In genomic region chr5:17216974-17217325, GRCh38 we compare ENCODE assay signal across 8 cellular contexts. TPM values are rescaled to one million over a fixed set of nuclear protein-coding genes. Genes with fewer than 3 reads are reported as not detected.
A peak's percentile ranks its signal among the peaks of the same experiment; 100 is the strongest.
DNase-seq lines count a peak whose midpoint lies in the region; ATAC-seq and TF ChIP-seq lines count a peak whose summit lies in the region.

No MANE protein-coding gene starts in this region.

- in situ Hi-C loops in astrocyte of the spinal cord (cut with HindIII; ENCODE audit: low sequenced_read_pairs) = no loop called here

- no peaks in the 10 kb centered on the region for H3K9me3 ChIP-seq in thyroid gland

- H3K4me3 ChIP-seq in astrocyte of the spinal cord (ENCODE audit: low read depth, low read length) (peak overlapping the region; percentile 48), thyroid gland (replicated peaks in 1 of 3) (peak overlapping the region in 1 of 3 donors; percentile 57)

- H3K27me3 Mint-ChIP-seq in CD14-positive monocyte (ENCODE audit: low read depth in 3 of 3) (peaks cover 1 to 4% (median 3%) of the 10 kb centered on the region in 3 donors), IgD-negative memory B cell (peaks cover 2% of the 10 kb centered on the region)

- no peak for ATAC-seq in GM21423 (IDR thresholded peaks at IDR 0.05; ENCODE audit: unreplicated experiment)

- TF ChIP-seq POLR2A in thyroid gland (IDR thresholded peaks at IDR 0.05) = no peak

- TF ChIP-seq CTCF in CD14-positive monocyte (IDR thresholded peaks at IDR 0.05) (no peak), astrocyte of the spinal cord (IDR thresholded peaks at IDR 0.05; ENCODE audit: low read depth, low read length) (no peak), thyroid gland (IDR thresholded peaks at IDR 0.05) (peak in 2 of 6 experiments; percentile 35 to 42)

- peaks cover 35% of the 10 kb centered on the region for H3K4me1 Mint-ChIP-seq in CD14-positive monocyte
- H3K4me1 Mint-ChIP-seq in IgD-negative memory B cell = peaks cover 29 to 44% (median 41%) of the 10 kb centered on the region in 3 donors

- WGBS in thyroid gland, 2 donors = 1 to 2% methylated on average over 14 of the region's 14 CpGs

- H3K27ac ChIP-seq in thyroid gland = peak overlapping the region in 2 of 3 donors; percentile 13 to 63

- DNase-seq in CD14-positive monocyte (ENCODE audit: low spot score) (no peak), astrocyte of the spinal cord (ENCODE audit: low read depth, low spot score) (peak; percentile 80), left kidney (ENCODE audit: low read depth, low spot score) (peak; percentile 92), thyroid gland (peak; percentile 70 to 72), iPS-NIHi11 (ENCODE audit: low spot score) (no peak), NCI-H2107 treated with DMSO at 0.1 percent for 48 hours (lab: John Stamatoyannopoulos, UW; ENCODE audit: unreplicated experiment) (no peak)

- H3K27me3 ChIP-seq in thyroid gland = no peaks in the 10 kb centered on the region

- intact Hi-C loops in CD14-positive monocyte (cut with micrococcal nuclease) (loop anchor here (2.0 to 5.0 kb wide), 5 partner anchors 40 to 1098 kb away; no protein-coding TSS in a partner anchor), thyroid gland (cut with DNase I) (loop anchor here (10.0 kb wide), 1 partner anchor 1098 kb away; no protein-coding TSS in a partner anchor)

- peaks cover 0 to 10% of the 10 kb centered on the region in 2 donors for H3K36me3 Mint-ChIP-seq in CD14-positive monocyte
- no peaks in the 10 kb centered on the region for H3K36me3 Mint-ChIP-seq in IgD-negative memory B cell

- peaks cover 0 to 4% of the 10 kb centered on the region in 2 donors for H3K4me1 ChIP-seq in thyroid gland

- H3K36me3 ChIP-seq in thyroid gland = no peaks in the 10 kb centered on the region

- H3K4me3 Mint-ChIP-seq in CD14-positive monocyte = peak overlapping the region; percentile 86 to 92
- H3K4me3 Mint-ChIP-seq in IgD-negative memory B cell = peak overlapping the region; percentile 87 to 99 (median 94)

- peak overlapping the region in 4 of 7 donors; percentile 21 to 80 (median 47) for H3K27ac Mint-ChIP-seq in CD14-positive monocyte
- H3K27ac Mint-ChIP-seq in IgD-negative memory B cell = peak overlapping the region; percentile 91 to 98 (median 96)

- H3K9me3 Mint-ChIP-seq in CD14-positive monocyte (no peaks in the 10 kb centered on the region), IgD-negative memory B cell (no peaks in the 10 kb centered on the region)

RNA-seq across cellular contexts. Expression of gene BASP1, which starts 0.5 kb away (rescaled TPM):
- polyA plus RNA-seq in CD14-positive monocyte (10 to 100 TPM; 36.6 to 61.6 TPM), IgD-negative memory B cell (149 TPM)
- 10 to 100 TPM; 10.1 to 29.6 (median 23.0) TPM for total RNA-seq in thyroid gland

Comparison
In these comparisons a context has a peak if more than half of its experiments do, and no peak if none do; other contexts are left out.
1. DNase-seq: peak in astrocyte of the spinal cord (single experiment), left kidney (single experiment) and thyroid gland (2 of 2); none in CD14-positive monocyte (single experiment), iPS-NIHi11 (single experiment) and NCI-H2107 treated with DMSO at 0.1 percent for 48 hours (single experiment).